Comparison of ENCODE assay signal across 8 cellular contexts in the genomic region with DNA sequence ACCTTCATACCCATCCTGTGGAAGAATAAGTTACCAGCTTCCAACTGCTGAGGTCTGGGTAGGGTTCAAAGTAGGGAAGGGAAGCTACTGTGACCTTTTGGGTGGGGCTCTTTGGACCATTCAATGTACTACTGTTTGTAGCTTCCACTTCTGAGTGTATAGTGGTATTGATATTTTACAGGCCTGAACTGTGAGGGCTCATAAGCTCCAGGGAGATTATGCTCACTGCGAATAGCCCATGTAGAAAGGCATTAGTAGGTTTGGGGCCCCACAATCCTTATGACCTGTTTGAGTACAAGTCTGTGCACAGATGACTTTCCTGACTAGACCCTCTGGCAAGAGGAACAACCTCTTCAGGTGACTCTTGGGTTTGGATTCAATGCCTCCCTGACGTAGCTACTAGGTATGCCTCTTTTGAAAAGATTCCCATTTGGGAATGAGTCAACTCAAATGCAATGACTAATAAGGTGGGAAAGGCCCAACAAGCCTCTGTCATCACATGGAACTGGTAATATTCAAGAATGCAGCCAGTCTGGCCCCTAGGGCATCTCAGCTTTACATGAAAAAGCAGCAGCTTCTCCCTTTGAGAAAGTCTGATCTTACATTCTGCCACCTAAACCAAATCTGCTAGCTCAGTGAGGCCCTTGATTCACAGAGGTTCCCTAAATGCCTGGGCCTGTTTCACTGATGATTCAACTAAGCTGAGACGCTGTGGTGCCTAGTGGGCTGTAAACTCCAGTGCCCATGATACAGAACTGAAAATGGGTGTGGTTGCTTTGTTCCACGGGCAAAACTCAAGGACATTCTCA.
DNase-seq lines count a peak whose midpoint lies in the region; ATAC-seq and TF ChIP-seq lines count a peak whose summit lies in the region.

No MANE protein-coding gene starts in this region.

- peaks cover 12 to 99% (median 66%) of the 10 kb centered on the region in 11 experiments; a peak in 19 of 22 replicates for H4K20me1 ChIP-seq in BLaER1 treated with 17β-estradiol and CSF1 and Interleukin-3, amounts not matched to agents 10 nM and 100 nM

- WGBS in esophagus muscularis mucosa, result 66% methylated on average over 4 of the region's 4 CpGs

- no peak for DNase-seq in activated naive CD8-positive, alpha-beta T cell treated with anti-CD3 and anti-CD28 coated beads for 36 hours
- DNase-seq in left colon (no peak), midbrain (lab: John Stamatoyannopoulos, UW) (no peak), esophagus muscularis mucosa (ENCODE audit: extremely low spot score) (no peak)

- peak overlapping the region in 4 of 11 experiments; percentile 8 to 60 (median 36); a peak in 7 of 22 replicates for H3K9ac ChIP-seq in BLaER1 treated with 17β-estradiol and CSF1 and Interleukin-3, amounts not matched to agents 10 nM and 100 nM

- peaks cover 56% of the 10 kb centered on the region for H3K4me1 Mint-ChIP-seq in activated naive CD8-positive, alpha-beta T cell treated with anti-CD3 and anti-CD28 coated beads for 36 hours

- no peaks in the 10 kb centered on the region for H3K27me3 Mint-ChIP-seq in activated naive CD8-positive, alpha-beta T cell treated with anti-CD3 and anti-CD28 coated beads for 36 hours

- ATAC-seq in GM19043 (IDR thresholded peaks at IDR 0.05; ENCODE audit: low read depth, unreplicated experiment) (peak; percentile 66), HG03442 (IDR thresholded peaks at IDR 0.05; ENCODE audit: unreplicated experiment) (peak; percentile 69), left colon (peak; percentile 31), GM18873 (IDR thresholded peaks at IDR 0.05; ENCODE audit: low FRiP score, unreplicated experiment) (no peak)

- peak overlapping the region; percentile 3 to 83 (median 31); a peak in 17 of 22 replicates for H3K4me2 ChIP-seq in BLaER1 treated with 17β-estradiol and CSF1 and Interleukin-3, amounts not matched to agents 10 nM and 100 nM

- peak overlapping the region in 6 of 11 experiments; percentile 0 to 81 (median 52); a peak in 11 of 22 replicates for H3K27ac ChIP-seq in BLaER1 treated with 17β-estradiol and CSF1 and Interleukin-3, amounts not matched to agents 10 nM and 100 nM
- no peak overlapping the region for H3K27ac ChIP-seq in esophagus muscularis mucosa (replicated peaks in 1 of 4)

- no peak overlapping the region for H3K4me3 Mint-ChIP-seq in activated naive CD8-positive, alpha-beta T cell treated with anti-CD3 and anti-CD28 coated beads for 36 hours

- peaks cover 0 to 52% (median 14%) of the 10 kb centered on the region in 11 experiments; a peak in 12 of 22 replicates for H3K9me3 ChIP-seq in BLaER1 treated with 17β-estradiol and CSF1 and Interleukin-3, amounts not matched to agents 10 nM and 100 nM (replicated peaks in 1 of 11)
- H3K9me3 ChIP-seq in esophagus muscularis mucosa, result no peaks in the 10 kb centered on the region

- peaks cover 25 to 62% (median 38%) of the 10 kb centered on the region in 11 experiments for H3K36me3 ChIP-seq in BLaER1 treated with 17β-estradiol and CSF1 and Interleukin-3, amounts not matched to agents 10 nM and 100 nM
- H3K36me3 ChIP-seq in esophagus muscularis mucosa, result no peaks in the 10 kb centered on the region

- no peaks in the 10 kb centered on the region for H3K9me3 Mint-ChIP-seq in activated naive CD8-positive, alpha-beta T cell treated with anti-CD3 and anti-CD28 coated beads for 36 hours

- no peaks in the 10 kb centered on the region for H3K27me3 ChIP-seq in BLaER1 treated with 17β-estradiol and CSF1 and Interleukin-3, amounts not matched to agents 10 nM and 100 nM
- no peaks in the 10 kb centered on the region for H3K27me3 ChIP-seq in esophagus muscularis mucosa

- H3K4me1 ChIP-seq in BLaER1 treated with 17β-estradiol and CSF1 and Interleukin-3, amounts not matched to agents 10 nM and 100 nM, result peaks cover 28 to 79% (median 43%) of the 10 kb centered on the region in 10 experiments; a peak in 19 of 20 replicates
- peaks cover 14 to 59% (median 39%) of the 10 kb centered on the region in 4 donors for H3K4me1 ChIP-seq in esophagus muscularis mucosa

- H3K27ac Mint-ChIP-seq in activated naive CD8-positive, alpha-beta T cell treated with anti-CD3 and anti-CD28 coated beads for 36 hours, result peak overlapping the region; percentile 83

- intact Hi-C loops in left colon (cut with DNase I, micrococcal nuclease) (no loop called here), esophagus muscularis mucosa (cut with DNase I) (no loop called here)

- no peak for TF ChIP-seq EP300 in esophagus muscularis mucosa (IDR thresholded peaks at IDR 0.05)

- no peak for TF ChIP-seq CTCF in esophagus muscularis mucosa (IDR thresholded peaks at IDR 0.05)

- no peak for TF ChIP-seq POLR2A in esophagus muscularis mucosa (IDR thresholded peaks at IDR 0.05; ENCODE audit: low read depth)

- H3K36me3 Mint-ChIP-seq in activated naive CD8-positive, alpha-beta T cell treated with anti-CD3 and anti-CD28 coated beads for 36 hours, result peaks cover 11% of the 10 kb centered on the region

- no peak overlapping the region for H3K4me3 ChIP-seq in BLaER1 treated with 17β-estradiol and CSF1 and Interleukin-3, amounts not matched to agents 10 nM and 100 nM
- H3K4me3 ChIP-seq in esophagus muscularis mucosa, result no peak overlapping the region

Comparison
In these comparisons a context has a peak if more than half of its experiments do, and no peak if none do; other contexts are left out.
1. H3K27ac ChIP-seq: peak in BLaER1 treated with 17β-estradiol and CSF1 and Interleukin-3, amounts not matched to agents 10 nM and 100 nM (6 of 11); none in esophagus muscularis mucosa (0 of 4).